In genomic region chr7:55966851-55967250, GRCh38 we compare ENCODE assay signal across 17 cellular contexts. TPM values are rescaled to one million over a fixed set of nuclear protein-coding genes. Genes with fewer than 3 reads are reported as not detected.
DNase-seq lines count a peak whose midpoint lies in the region; ATAC-seq and TF ChIP-seq lines count a peak whose summit lies in the region.
"Had no signal": no experiment of that assay in that cellular context is flagged by ENCODE, and none has a peak within 500 bp of the region (broad histone marks: within the 10 kb centered on the region; RNA-seq: fewer than 3 reads in every experiment).

No MANE protein-coding gene starts in this region.

- no peaks in the 10 kb centered on the region for H3F3A ChIP-seq in neural progenitor cell (ENCODE audit: low read depth)

- H3K4me1 ChIP-seq in neural progenitor cell, result peaks cover 5% of the 10 kb centered on the region

- no peak for ATAC-seq in central memory CD8-positive, alpha-beta T cell (replicated peaks; ENCODE audit: extremely low read depth, poor library complexity, severe bottlenecking)
- ATAC-seq in HG03139 (IDR thresholded peaks at IDR 0.05; ENCODE audit: unreplicated experiment), result no peak
- ATAC-seq: activated CD4-positive, CD25-positive, alpha-beta regulatory T cell treated with anti-CD3 and anti-CD28 coated beads, Interleukin-2, amount 50 U/mL, for 24 hours; natural killer cell treated with Interleukin-12 subunit alpha and Interleukin-12 subunit beta and Interleukin-15 and Interleukin-18, amount 100 ng/mL, for 72 hours had no signal

- H3K9me3 Mint-ChIP-seq in central memory CD8-positive, alpha-beta T cell, result no peaks in the 10 kb centered on the region
- H3K9me3 Mint-ChIP-seq in neural progenitor cell, result peaks cover 6% of the 10 kb centered on the region
- H3K9me3 Mint-ChIP-seq: natural killer cell treated with Interleukin-12 subunit alpha and Interleukin-12 subunit beta and Interleukin-15 and Interleukin-18, amount 100 ng/mL, for 72 hours had no signal

- DNase-seq in DMS53 (lab: John Stamatoyannopoulos, UW) (peak; percentile 12), DMS53 treated with DMSO at 0.1 percent for 48 hours (lab: John Stamatoyannopoulos, UW; ENCODE audit: unreplicated experiment) (no peak), NCI-H226 (peak; percentile 22), neural progenitor cell (ENCODE audit: low spot score) (no peak), foreskin melanocyte (no peak), NOMO-1 (lab: John Stamatoyannopoulos, UW; ENCODE audit: unreplicated experiment in 2 of 2) (no peak)
- DNase-seq in central memory CD8-positive, alpha-beta T cell (ENCODE audit: low spot score in 2 of 2), result no peak
- DNase-seq: 8988T; activated T-cell treated with anti-CD3 and anti-CD28 coated beads for 4 hours; COR-L47; effector memory CD4-positive, alpha-beta T cell; Kasumi-1; NCI-H187 treated with DMSO at 0.1 percent for 48 hours had no signal

- peaks cover 61% of the 10 kb centered on the region for H3K79me2 ChIP-seq in neural progenitor cell (ENCODE audit: low read depth)

- TF ChIP-seq CTCF in neural progenitor cell (IDR thresholded peaks at IDR 0.05), result no peak

- H3K9ac ChIP-seq in neural progenitor cell, result no peak overlapping the region

- H3K4me3 Mint-ChIP-seq in central memory CD8-positive, alpha-beta T cell, result no peak overlapping the region
- peak overlapping the region; percentile 44 for H3K4me3 Mint-ChIP-seq in neural progenitor cell
- H3K4me3 Mint-ChIP-seq: natural killer cell treated with Interleukin-12 subunit alpha and Interleukin-12 subunit beta and Interleukin-15 and Interleukin-18, amount 100 ng/mL, for 72 hours had no signal

- peaks cover 22% of the 10 kb centered on the region for H3K27me3 ChIP-seq in neural progenitor cell

- H3K36me3 Mint-ChIP-seq in central memory CD8-positive, alpha-beta T cell (ENCODE audit: insufficient read depth), result peaks cover 14% of the 10 kb centered on the region
- peaks cover 36% of the 10 kb centered on the region for H3K36me3 Mint-ChIP-seq in neural progenitor cell
- H3K36me3 Mint-ChIP-seq: natural killer cell treated with Interleukin-12 subunit alpha and Interleukin-12 subunit beta and Interleukin-15 and Interleukin-18, amount 100 ng/mL, for 72 hours had no signal

- H3K27ac Mint-ChIP-seq in central memory CD8-positive, alpha-beta T cell (ENCODE audit: low read depth), result peak overlapping the region; percentile 47
- H3K27ac Mint-ChIP-seq in neural progenitor cell, result no peak overlapping the region
- H3K27ac Mint-ChIP-seq: natural killer cell treated with Interleukin-12 subunit alpha and Interleukin-12 subunit beta and Interleukin-15 and Interleukin-18, amount 100 ng/mL, for 72 hours had no signal

- H2AFZ ChIP-seq in neural progenitor cell (replicated peaks), result no peak overlapping the region

- no peak overlapping the region for H3K4me2 ChIP-seq in neural progenitor cell

- H3K4me3 ChIP-seq in neural progenitor cell, result no peak overlapping the region
- H3K4me3 ChIP-seq: skin epidermis had no signal

- H3K9me3 ChIP-seq in neural progenitor cell (ENCODE audit: low read depth), result no peaks in the 10 kb centered on the region

- H3K27ac ChIP-seq in neural progenitor cell, result no peak overlapping the region

- H3K36me3 ChIP-seq in neural progenitor cell, result no peaks in the 10 kb centered on the region

- peaks cover 24% of the 10 kb centered on the region for H4K20me1 ChIP-seq in neural progenitor cell (ENCODE audit: low read depth)

- H3K4me1 Mint-ChIP-seq in central memory CD8-positive, alpha-beta T cell, result peaks cover 40% of the 10 kb centered on the region
- H3K4me1 Mint-ChIP-seq in neural progenitor cell, result peaks cover 10% of the 10 kb centered on the region

- H3K27me3 Mint-ChIP-seq in central memory CD8-positive, alpha-beta T cell, result no peaks in the 10 kb centered on the region
- no peaks in the 10 kb centered on the region for H3K27me3 Mint-ChIP-seq in neural progenitor cell (ENCODE audit: insufficient read depth, low read depth)
- H3K27me3 Mint-ChIP-seq: natural killer cell treated with Interleukin-12 subunit alpha and Interleukin-12 subunit beta and Interleukin-15 and Interleukin-18, amount 100 ng/mL, for 72 hours had no signal

RNA-seq across cellular contexts. Expression of gene NIPSNAP2, which starts 2.5 kb away (rescaled TPM):
- 69.0 and 80.6 TPM in 2 replicates for total RNA-seq in neural progenitor cell (ENCODE audit: low replicate concordance)

RNA-seq across cellular contexts. Expression of gene MRPS17, which starts 15.2 kb away (rescaled TPM):
- 9.8 and 15.3 TPM in 2 replicates for total RNA-seq in neural progenitor cell (ENCODE audit: low replicate concordance)

Comparison
In these comparisons a context has a peak if more than half of its experiments do, and no peak if none do; other contexts are left out.
1. DNase-seq: peak in DMS53 (single experiment) and NCI-H226 (single experiment); none in DMS53 treated with DMSO at 0.1 percent for 48 hours (single experiment), central memory CD8-positive, alpha-beta T cell (0 of 2), neural progenitor cell (single experiment), foreskin melanocyte (single experiment) and NOMO-1 (0 of 2).